11 cellular contexts compared by ENCODE assay signal in genomic region chr6:33746651-33747100, GRCh38. TPM values are rescaled to one million over a fixed set of nuclear protein-coding genes. Genes with fewer than 3 reads are reported as not detected.
DNase-seq lines count a peak whose midpoint lies in the region; ATAC-seq and TF ChIP-seq lines count a peak whose summit lies in the region.
"Had no signal": no experiment of that assay in that cellular context is flagged by ENCODE, and none has a peak within 500 bp of the region (broad histone marks: within the 10 kb centered on the region; RNA-seq: fewer than 3 reads in every experiment).

Gene IP6K3, minus strand, starts transcription at chr6:33746905. Its CDS starts 11,429 bp downstream, at chr6:33735476.

- no peaks in the 10 kb centered on the region for H3K36me3 Mint-ChIP-seq in effector memory CD8-positive, alpha-beta T cell (ENCODE audit: insufficient read depth)

- no peaks in the 10 kb centered on the region for H4K20me1 ChIP-seq in mammary epithelial cell (ENCODE audit: insufficient read depth, low read length)

- BruUV-seq in mammary epithelial cell (replicated peaks; lab: Mats Ljungman, UMichigan), result no TSS peak

- H3K9me3 ChIP-seq in ES-I3 (ENCODE audit: control insufficient read depth, insufficient read depth, low read length) (no peaks in the 10 kb centered on the region), mammary epithelial cell (replicated peaks; ENCODE audit: insufficient read depth, low read length) (no peaks in the 10 kb centered on the region), iPS-20b (ENCODE audit: insufficient read depth, low read depth, low read length) (no peaks in the 10 kb centered on the region)

- DNase-seq in mammary epithelial cell (no peak), renal cortical epithelial cell (ENCODE audit: low read depth) (peak; percentile 24), GM20000 (ENCODE audit: low spot score) (no peak), NCI-H446 (lab: John Stamatoyannopoulos, UW) (no peak)
- DNase-seq in effector memory CD8-positive, alpha-beta T cell, result no peak
- no peak for DNase-seq in stimulated activated CD4-positive, alpha-beta T cell treated with anti-CD3 and anti-CD28 coated beads, Interleukin-1b, Interleukin-23, amount 100 ng/mL, for 48 hours
- DNase-seq: activated effector memory CD4-positive, alpha-beta T cell treated with Interleukin-2 at 50 U/mL for 16 hours; NCI-H1436 had no signal

- H3K4me2 ChIP-seq in mammary epithelial cell (ENCODE audit: insufficient read depth, low read depth, low read length), result peak within 1 kb of the TSS; percentile 27

- H3K9me3 Mint-ChIP-seq in effector memory CD8-positive, alpha-beta T cell, result no peaks in the 10 kb centered on the region

- TF ChIP-seq CTCF in mammary epithelial cell (conservative IDR thresholded peaks at IDR 0.05 in 1 of 2, IDR thresholded peaks at IDR 0.05 in 1 of 2; ENCODE audit: extremely low read depth in 1 of 2, insufficient read depth in 1 of 2, low read depth in 1 of 2, low read length in 2 of 2) (no peak), GM20000 (IDR thresholded peaks at IDR 0.05; ENCODE audit: extremely low read depth, missing control alignments) (no peak)

- dilution Hi-C loops in mammary epithelial cell (cut with HindIII; ENCODE audit: low sequenced_read_pairs), result no loop called here

- H3K4me3 ChIP-seq in mammary epithelial cell (replicated peaks in 1 of 3; ENCODE audit: insufficient read depth in 1 of 3, low read depth in 2 of 3, low read length in 3 of 3), result no peak within 1 kb of the TSS
- 0 out of 2 replicates have a peak within 1 kb of the TSS, but pooled peaks have one; percentile 14 for H3K4me3 ChIP-seq in iPS-20b (ENCODE audit: low read length)

- H3K9ac ChIP-seq in ES-I3 (ENCODE audit: low read depth, low read length) (peak within 1 kb of the TSS; percentile 46), mammary epithelial cell (ENCODE audit: insufficient read depth, low read length) (no peak within 1 kb of the TSS), iPS-20b (ENCODE audit: low read depth, low read length) (no peak within 1 kb of the TSS; the same call in 1 of the 2 replicates)

- no peak for ATAC-seq in effector memory CD8-positive, alpha-beta T cell (replicated peaks)

- in situ Hi-C loops in mammary epithelial cell (cut with MboI; ENCODE audit: low sequenced_read_pairs in 2 of 2), result loop anchor here in 1 of 2 donors (10.0 kb wide), 1 partner anchor 162 kb away; the partner anchor contains the start of gene BAK1

- peaks cover 28 to 72% of the 10 kb centered on the region in 2 donors for H3K27me3 Mint-ChIP-seq in effector memory CD8-positive, alpha-beta T cell

- CTCF ChIA-PET in mammary epithelial cell (lab: Charles Lee; ENCODE audit: low non-redundant PET), result no interaction called here

- no peaks in the 10 kb centered on the region for H3K36me3 ChIP-seq in ES-I3 (ENCODE audit: insufficient read depth, low read length)
- no peaks in the 10 kb centered on the region for H3K36me3 ChIP-seq in mammary epithelial cell (ENCODE audit: insufficient read depth, low read length)
- no peaks in the 10 kb centered on the region for H3K36me3 ChIP-seq in iPS-20b (ENCODE audit: insufficient read depth, low read depth, low read length)

- peaks cover 37% of the 10 kb centered on the region for H3K4me1 ChIP-seq in ES-I3 (ENCODE audit: insufficient read depth, low read length)
- peaks cover 44% of the 10 kb centered on the region for H3K4me1 ChIP-seq in mammary epithelial cell (ENCODE audit: insufficient read depth, low read length)
- peaks cover 28% of the 10 kb centered on the region for H3K4me1 ChIP-seq in iPS-20b (ENCODE audit: insufficient read depth, low read length)

- WGBS in mammary epithelial cell (ENCODE audit: low coverage, missing lambda C conversion rate), result 72% methylated on average over 7 of the region's 10 CpGs

- no peaks in the 10 kb centered on the region for H3K79me2 ChIP-seq in mammary epithelial cell (ENCODE audit: insufficient read depth, low read length)

- H3K4me3 Mint-ChIP-seq in effector memory CD8-positive, alpha-beta T cell, result no peak within 1 kb of the TSS

- peak within 1 kb of the TSS; percentile 67 for H2AFZ ChIP-seq in mammary epithelial cell (ENCODE audit: low read depth, low read length)

- H3K27me3 ChIP-seq in mammary epithelial cell (ENCODE audit: insufficient read depth, low read length) (no peaks in the 10 kb centered on the region), iPS-20b (ENCODE audit: insufficient read depth, low read length) (no peaks in the 10 kb centered on the region)
- H3K27me3 ChIP-seq: foreskin keratinocyte had no signal

- H3K27ac ChIP-seq in mammary epithelial cell (ENCODE audit: insufficient read depth, low read depth, low read length) (no peak within 1 kb of the TSS), iPS-20b (ENCODE audit: low read length) (no peak within 1 kb of the TSS)
- H3K27ac ChIP-seq: foreskin keratinocyte had no signal

- intact Hi-C loops in mammary epithelial cell (cut with micrococcal nuclease), result no loop called here

- peak within 1 kb of the TSS in 1 of 2 donors; percentile 29 for H3K27ac Mint-ChIP-seq in effector memory CD8-positive, alpha-beta T cell

- peaks cover 4% of the 10 kb centered on the region in 2 donors for H3K4me1 Mint-ChIP-seq in effector memory CD8-positive, alpha-beta T cell (ENCODE audit: low read depth in 2 of 2)

RNA-seq across cellular contexts. Expression of gene IP6K3, which starts in this region (rescaled TPM):
- total RNA-seq in mammary epithelial cell (under 1 TPM in 1 of 2 donors, not detected in 1; 0.33 TPM), renal cortical epithelial cell (2.9 and 3.0 TPM in 2 replicates)
- polyA plus RNA-seq in mammary epithelial cell, result not detected
- polyA minus RNA-seq in mammary epithelial cell, result not detected
- total RNA-seq: foreskin keratinocyte had no signal
- polyA plus RNA-seq: foreskin keratinocyte had no signal
